Comparison of ENCODE assay signal across 8 cellular contexts in the genomic region with DNA sequence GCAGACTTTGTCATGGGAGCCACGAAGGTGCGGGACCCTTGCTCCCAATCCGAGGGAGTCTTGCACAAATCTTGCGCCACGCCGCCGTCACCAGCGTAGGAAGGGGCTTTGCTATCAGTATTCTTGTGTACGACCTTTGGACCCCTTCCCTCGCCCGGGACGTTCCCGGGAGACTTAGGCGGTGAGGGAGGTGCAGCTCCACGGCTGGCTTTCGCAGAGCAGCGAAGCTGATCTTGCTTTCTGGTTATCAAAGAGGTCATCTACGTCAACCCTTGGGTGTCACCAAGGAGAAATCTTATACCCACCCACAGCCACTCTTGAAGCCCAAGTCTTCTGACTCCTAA. TPM values are rescaled to one million over a fixed set of nuclear protein-coding genes. Genes with fewer than 3 reads are reported as not detected.
DNase-seq lines count a peak whose midpoint lies in the region; ATAC-seq, FAIRE-seq and TF ChIP-seq lines count a peak whose summit lies in the region.

No MANE protein-coding gene starts in this region.

- H3K9me3 ChIP-seq in BLaER1 (no peaks in the 10 kb centered on the region), astrocyte (ENCODE audit: insufficient read depth, low read depth, low read length) (no peaks in the 10 kb centered on the region), kidney (ENCODE audit: control insufficient read depth in 1 of 2, low read length in 2 of 2) (no peaks in the 10 kb centered on the region)

- H3K9ac ChIP-seq in BLaER1, result peak overlapping the region; percentile 86
- H3K9ac ChIP-seq in astrocyte (ENCODE audit: low read length), result peak overlapping the region; percentile 86
- peak overlapping the region; percentile 89 to 99 for H3K9ac ChIP-seq in kidney (ENCODE audit: low read length in 2 of 2)

- H3K4me3 ChIP-seq in BLaER1, result peak overlapping the region; percentile 75
- peak overlapping the region; percentile 77 for H3K4me3 ChIP-seq in HL-60 (replicated peaks; ENCODE audit: insufficient read depth, low read length)
- peak overlapping the region; percentile 92 for H3K4me3 ChIP-seq in astrocyte (ENCODE audit: insufficient read depth, low read depth, low read length)
- peak overlapping the region; percentile 97 to 98 for H3K4me3 ChIP-seq in kidney (ENCODE audit: low read length in 2 of 2)

- peaks cover 50% of the 10 kb centered on the region for H4K20me1 ChIP-seq in BLaER1
- H4K20me1 ChIP-seq in astrocyte (ENCODE audit: insufficient read depth, low read length), result peaks cover 17% of the 10 kb centered on the region

- H3K27ac ChIP-seq in BLaER1 (peak overlapping the region; percentile 81), HL-60 (replicated peaks) (peak overlapping the region; percentile 82), astrocyte (ENCODE audit: low read depth, low read length) (peak overlapping the region; percentile 83), kidney (ENCODE audit: low read depth in 2 of 2, low read length in 2 of 2) (peak overlapping the region; percentile 95 to 99)

- H3K4me1 Mint-ChIP-seq in astrocyte (ENCODE audit: low read depth, unreplicated experiment), result peaks cover 19% of the 10 kb centered on the region

- FAIRE-seq in astrocyte (lab: Jason Lieb, UNC) (no peak), kidney (lab: Jason Lieb, UNC) (no peak)

- H3K9me3 Mint-ChIP-seq in astrocyte (ENCODE audit: unreplicated experiment), result no peaks in the 10 kb centered on the region

- peak overlapping the region; percentile 97 for H2AFZ ChIP-seq in astrocyte (ENCODE audit: low read depth, low read length)

- peaks cover 46% of the 10 kb centered on the region for H3K4me1 ChIP-seq in BLaER1
- peaks cover 17% of the 10 kb centered on the region for H3K4me1 ChIP-seq in astrocyte (ENCODE audit: insufficient read depth, low read length)
- H3K4me1 ChIP-seq in kidney (ENCODE audit: control insufficient read depth in 1 of 2, insufficient read depth in 1 of 2, low read depth in 1 of 2, low read length in 2 of 2), result peaks cover 0 to 12% of the 10 kb centered on the region in 2 donors

- no peak overlapping the region for H3K27ac Mint-ChIP-seq in astrocyte (ENCODE audit: unreplicated experiment)

- no peaks in the 10 kb centered on the region for H3K27me3 ChIP-seq in BLaER1
- H3K27me3 ChIP-seq in HL-60 (ENCODE audit: insufficient read depth, poor library complexity, severe bottlenecking), result no peaks in the 10 kb centered on the region
- H3K27me3 ChIP-seq in astrocyte (ENCODE audit: insufficient read depth, low read length), result no peaks in the 10 kb centered on the region

- in situ Hi-C loops in G401 (cut with HindIII; ENCODE audit: low sequenced_read_pairs), result no loop called here

- intact Hi-C loops in kidney (cut with DNase I), result no loop called here

- no peak for ATAC-seq in HG03095 (IDR thresholded peaks at IDR 0.05; ENCODE audit: unreplicated experiment)

- H3K36me3 ChIP-seq in BLaER1 (peaks cover 31% of the 10 kb centered on the region), astrocyte (ENCODE audit: insufficient read depth, low read length) (no peaks in the 10 kb centered on the region), kidney (ENCODE audit: control insufficient read depth in 1 of 2, insufficient read depth in 2 of 2, low read length in 2 of 2) (no peaks in the 10 kb centered on the region)

- no peaks in the 10 kb centered on the region for H3K36me3 Mint-ChIP-seq in astrocyte (ENCODE audit: low read depth, unreplicated experiment)

- DNase-seq in HL-60 (ENCODE audit: low read depth in 1 of 2, low spot score in 1 of 2) (no peak), astrocyte (ENCODE audit: low read depth) (no peak), kidney (peak; percentile 90), superior temporal gyrus (ENCODE audit: extremely low spot score) (peak; percentile 43), G401 (ENCODE audit: low spot score) (no peak), DMS153 (lab: John Stamatoyannopoulos, UW) (no peak)

- peaks cover 36% of the 10 kb centered on the region for H3K79me2 ChIP-seq in astrocyte (ENCODE audit: insufficient read depth, low read length)

- TF ChIP-seq CTCF in HL-60 (IDR thresholded peaks at IDR 0.05; ENCODE audit: insufficient read depth, low read length) (no peak), astrocyte (IDR thresholded peaks at IDR 0.05; ENCODE audit: insufficient read depth, low read depth, low read length) (no peak), kidney (IDR thresholded peaks at IDR 0.05; ENCODE audit: borderline replicate concordance, extremely low read depth, insufficient read depth) (no peak)

- no peaks in the 10 kb centered on the region for H3K27me3 Mint-ChIP-seq in astrocyte (ENCODE audit: low read depth, unreplicated experiment)

- H3K4me2 ChIP-seq in BLaER1, result peak overlapping the region; percentile 95
- H3K4me2 ChIP-seq in astrocyte (ENCODE audit: low read length), result peak overlapping the region; percentile 99

- H3K4me3 Mint-ChIP-seq in astrocyte (ENCODE audit: unreplicated experiment), result peak overlapping the region; percentile 94

RNA-seq across cellular contexts. Expression of a gene that starts 0.6 kb away (rescaled TPM):
- total RNA-seq in astrocyte (106 and 110 TPM in 2 replicates), kidney (132 TPM)
- 280 TPM for polyA plus RNA-seq in kidney (ENCODE audit: insufficient read depth, low read depth, low replicate concordance)
- total RNA-seq in G401 (2014; rRNA removed; shearing (Covaris generic)), result 166 and 226 TPM in 2 replicates

RNA-seq across cellular contexts. Expression of a gene that starts 11.8 kb away (rescaled TPM):
- total RNA-seq in astrocyte, result 100 and 105 TPM in 2 replicates
- total RNA-seq in kidney, result 77.9 TPM
- polyA plus RNA-seq in kidney (ENCODE audit: insufficient read depth, low read depth, low replicate concordance), result 122 TPM
- 95.1 and 117 TPM in 2 replicates for total RNA-seq in G401 (2014; rRNA removed; shearing (Covaris generic))

RNA-seq across cellular contexts. Expression of a gene that starts 34.0 kb away (rescaled TPM):
- total RNA-seq in astrocyte (145 and 169 TPM in 2 replicates), kidney (94.6 TPM)
- 137 TPM for polyA plus RNA-seq in kidney (ENCODE audit: insufficient read depth, low read depth, low replicate concordance)
- total RNA-seq in G401 (2014; rRNA removed; shearing (Covaris generic)), result 367 and 404 TPM in 2 replicates

RNA-seq across cellular contexts. Expression of a gene that starts 41.9 kb away (rescaled TPM):
- total RNA-seq in astrocyte (153 and 161 TPM in 2 replicates), kidney (146 TPM)
- polyA plus RNA-seq in kidney (ENCODE audit: insufficient read depth, low read depth, low replicate concordance), result 894 TPM
- total RNA-seq in G401 (2014; rRNA removed; shearing (Covaris generic)), result 287 and 394 TPM in 2 replicates

RNA-seq across cellular contexts. Expression of a gene that starts 52.9 kb away (rescaled TPM):
- total RNA-seq in astrocyte, result 0.09 TPM in 1 of 2 replicates, not detected in the other
- total RNA-seq in kidney, result 0.76 TPM
- not detected for polyA plus RNA-seq in kidney (ENCODE audit: insufficient read depth, low read depth, low replicate concordance)
- total RNA-seq in G401 (2014; rRNA removed; shearing (Covaris generic)), result not detected in 2 replicates

Comparison
In these comparisons a context has a peak if more than half of its experiments do, and no peak if none do; other contexts are left out.
1. DNase-seq: peak in kidney (single experiment) and superior temporal gyrus (single experiment); none in HL-60 (0 of 2), astrocyte (single experiment), G401 (single experiment) and DMS153 (single experiment).
2. Peak in every context shown above with its lines, with median percentiles within 50 percentile points of each other: H3K27ac ChIP-seq, H3K4me3 ChIP-seq and H3K9ac ChIP-seq.